Comparison of ENCODE assay signal across 1 cellular context in the genomic region with DNA sequence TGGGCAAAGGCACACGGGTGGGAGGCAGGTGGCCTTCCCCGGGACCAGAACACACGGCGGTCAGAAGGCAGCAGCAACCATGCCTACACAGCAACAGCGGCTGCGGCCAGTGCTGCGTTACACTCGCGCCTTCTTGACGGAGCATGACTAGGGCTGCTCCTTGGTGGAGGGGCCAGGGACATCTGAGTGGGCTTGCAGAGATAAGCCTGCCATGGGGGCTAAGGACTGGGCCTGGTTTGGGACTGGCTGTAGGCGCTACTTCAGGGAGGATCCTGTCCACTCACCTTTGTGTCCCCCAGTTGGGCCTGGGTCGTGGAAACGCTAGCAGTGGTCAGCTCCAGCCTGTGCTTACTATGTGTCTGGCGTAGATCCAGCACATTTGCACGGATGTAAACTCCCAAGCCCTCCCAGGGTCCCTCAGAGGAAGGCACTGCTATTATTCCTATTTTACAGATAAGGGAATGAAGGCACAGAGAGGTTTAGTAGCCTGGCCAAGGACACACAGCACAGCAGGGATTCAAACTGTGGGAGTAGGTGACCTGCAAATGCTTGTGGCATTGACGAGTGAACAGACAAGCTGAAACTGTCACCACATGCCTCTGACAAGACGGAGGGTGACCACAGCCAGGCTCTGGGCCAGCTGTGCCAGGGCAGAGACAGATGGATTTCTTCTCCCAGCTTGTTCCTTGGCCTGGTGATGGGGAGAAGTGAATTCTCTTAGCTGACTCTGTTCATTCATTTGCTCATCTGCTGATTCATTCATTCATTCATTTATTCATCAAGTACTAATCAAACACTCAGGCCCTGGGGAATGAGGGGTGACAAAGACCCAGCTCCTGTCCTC.
TF ChIP-seq lines count a peak whose summit lies in the region.

No MANE protein-coding gene starts in this region.

TF ChIP-seq in K562, 482 proteins besides CTCF, POLR2A, EP300 and RAD21:
- peak; percentile 71; the same call in 1 of the 2 replicates for TF ChIP-seq SMARCA5 (IDR thresholded peaks at IDR 0.05)
- peak; percentile 91 for TF ChIP-seq ZFP36 (IDR thresholded peaks at IDR 0.05; ENCODE audit: low read depth, low read length, partially characterized antibody)
- peak; percentile 91 for TF ChIP-seq RBM25 (IDR thresholded peaks at IDR 0.05; ENCODE audit: low read depth, low read length, severe bottlenecking)
- no peak for TF ChIP-seq ZNF507 (tag; conservative IDR thresholded peaks at IDR 0.05)
- TF ChIP-seq, protein P1, sequence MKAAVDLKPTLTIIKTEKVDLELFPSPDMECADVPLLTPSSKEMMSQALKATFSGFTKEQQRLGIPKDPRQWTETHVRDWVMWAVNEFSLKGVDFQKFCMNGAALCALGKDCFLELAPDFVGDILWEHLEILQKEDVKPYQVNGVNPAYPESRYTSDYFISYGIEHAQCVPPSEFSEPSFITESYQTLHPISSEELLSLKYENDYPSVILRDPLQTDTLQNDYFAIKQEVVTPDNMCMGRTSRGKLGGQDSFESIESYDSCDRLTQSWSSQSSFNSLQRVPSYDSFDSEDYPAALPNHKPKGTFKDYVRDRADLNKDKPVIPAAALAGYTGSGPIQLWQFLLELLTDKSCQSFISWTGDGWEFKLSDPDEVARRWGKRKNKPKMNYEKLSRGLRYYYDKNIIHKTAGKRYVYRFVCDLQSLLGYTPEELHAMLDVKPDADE (conservative IDR thresholded peaks at IDR 0.05; ENCODE audit: control insufficient read depth, low read depth, low read length), result no peak
- TF ChIP-seq ZNF134 (CRISPR knock-in tag; conservative IDR thresholded peaks at IDR 0.05), result no peak
- no peak for TF ChIP-seq KLF16 (IDR thresholded peaks at IDR 0.05)
- TF ChIP-seq ZNF24 (IDR thresholded peaks at IDR 0.05), result peak; percentile 81; the same call in 1 of the 2 replicates
- TF ChIP-seq BCOR (IDR thresholded peaks at IDR 0.05), result peak; percentile 88
- TF ChIP-seq, protein P2, sequence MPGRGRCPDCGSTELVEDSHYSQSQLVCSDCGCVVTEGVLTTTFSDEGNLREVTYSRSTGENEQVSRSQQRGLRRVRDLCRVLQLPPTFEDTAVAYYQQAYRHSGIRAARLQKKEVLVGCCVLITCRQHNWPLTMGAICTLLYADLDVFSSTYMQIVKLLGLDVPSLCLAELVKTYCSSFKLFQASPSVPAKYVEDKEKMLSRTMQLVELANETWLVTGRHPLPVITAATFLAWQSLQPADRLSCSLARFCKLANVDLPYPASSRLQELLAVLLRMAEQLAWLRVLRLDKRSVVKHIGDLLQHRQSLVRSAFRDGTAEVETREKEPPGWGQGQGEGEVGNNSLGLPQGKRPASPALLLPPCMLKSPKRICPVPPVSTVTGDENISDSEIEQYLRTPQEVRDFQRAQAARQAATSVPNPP (IDR thresholded peaks at IDR 0.05; ENCODE audit: borderline replicate concordance, insufficient read depth, insufficient read length), result no peak
- TF ChIP-seq KDM1A (IDR thresholded peaks at IDR 0.05), result peak; percentile 59 to 67
- TF ChIP-seq, protein P3, sequence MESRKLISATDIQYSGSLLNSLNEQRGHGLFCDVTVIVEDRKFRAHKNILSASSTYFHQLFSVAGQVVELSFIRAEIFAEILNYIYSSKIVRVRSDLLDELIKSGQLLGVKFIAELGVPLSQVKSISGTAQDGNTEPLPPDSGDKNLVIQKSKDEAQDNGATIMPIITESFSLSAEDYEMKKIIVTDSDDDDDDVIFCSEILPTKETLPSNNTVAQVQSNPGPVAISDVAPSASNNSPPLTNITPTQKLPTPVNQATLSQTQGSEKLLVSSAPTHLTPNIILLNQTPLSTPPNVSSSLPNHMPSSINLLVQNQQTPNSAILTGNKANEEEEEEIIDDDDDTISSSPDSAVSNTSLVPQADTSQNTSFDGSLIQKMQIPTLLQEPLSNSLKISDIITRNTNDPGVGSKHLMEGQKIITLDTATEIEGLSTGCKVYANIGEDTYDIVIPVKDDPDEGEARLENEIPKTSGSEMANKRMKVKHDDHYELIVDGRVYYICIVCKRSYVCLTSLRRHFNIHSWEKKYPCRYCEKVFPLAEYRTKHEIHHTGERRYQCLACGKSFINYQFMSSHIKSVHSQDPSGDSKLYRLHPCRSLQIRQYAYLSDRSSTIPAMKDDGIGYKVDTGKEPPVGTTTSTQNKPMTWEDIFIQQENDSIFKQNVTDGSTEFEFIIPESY (CRISPR knock-in tag; IDR thresholded peaks at IDR 0.05), result peak; percentile 83
